In genomic region chr20:29873946-29874345, GRCh38 we compare ENCODE assay signal across 8 cellular contexts.
DNase-seq lines count a peak whose midpoint lies in the region; ATAC-seq and TF ChIP-seq lines count a peak whose summit lies in the region.

No MANE protein-coding gene starts in this region.

- no peak overlapping the region for H3K27ac ChIP-seq in dorsolateral prefrontal cortex

- DNase-seq in NCI-H1417 (lab: John Stamatoyannopoulos, UW), result peak in 2 of 3 experiments; percentile 24 to 43
- DNase-seq in NCI-H1417 treated with DMSO at 0.1 percent for 48 hours (lab: John Stamatoyannopoulos, UW), result no peak
- DNase-seq in NCI-H82 (lab: John Stamatoyannopoulos, UW), result peak; percentile 79
- peak in 7 of 10 donors; percentile 32 to 75 (median 41) for DNase-seq in dorsolateral prefrontal cortex
- peak; percentile 45 for DNase-seq in myocyte (ENCODE audit: low read depth)
- no peak for DNase-seq in activated T-helper 1 cell treated with anti-CD3 and anti-CD28 coated beads, Interleukin-12 subunit alpha, Interleukin-12 subunit beta, Interleukin-2, Interleukin-4 antibody, amounts not matched to agents 30 ng/mL and 10 ng/mL and 1 ng/mL, durations not matched to agents 14 hours and 24 hours and 36 hours (ENCODE audit: low spot score)
- DNase-seq in GF-D8 (lab: John Stamatoyannopoulos, UW), result no peak

- intact Hi-C loops in dorsolateral prefrontal cortex (cut with DNase I), result loop anchor here in 1 of 2 donors (10.0 kb wide), 1 partner anchor 749 kb away; no protein-coding TSS in a partner anchor
- intact Hi-C loops in activated T-helper 1 cell treated with anti-CD3 and anti-CD28 coated beads, Interleukin-12 subunit alpha, Interleukin-12 subunit beta, Interleukin-2, Interleukin-4 antibody, amounts not matched to agents 30 ng/mL and 10 ng/mL and 1 ng/mL, durations not matched to agents 14 hours and 24 hours and 36 hours (cut with micrococcal nuclease), result no loop called here

- H3K4me3 Mint-ChIP-seq in activated T-helper 1 cell treated with anti-CD3 and anti-CD28 coated beads, Interleukin-12 subunit alpha, Interleukin-12 subunit beta, Interleukin-2, Interleukin-4 antibody, amounts not matched to agents 30 ng/mL and 10 ng/mL and 1 ng/mL, durations not matched to agents 14 hours and 24 hours and 36 hours, result no peak overlapping the region

- H3K36me3 Mint-ChIP-seq in activated T-helper 1 cell treated with anti-CD3 and anti-CD28 coated beads, Interleukin-12 subunit alpha, Interleukin-12 subunit beta, Interleukin-2, Interleukin-4 antibody, amounts not matched to agents 30 ng/mL and 10 ng/mL and 1 ng/mL, durations not matched to agents 14 hours and 24 hours and 36 hours (ENCODE audit: low read depth), result peaks cover 7% of the 10 kb centered on the region

- no peak for ATAC-seq in HG03039 (IDR thresholded peaks at IDR 0.05; ENCODE audit: unreplicated experiment)

- H3K27ac Mint-ChIP-seq in activated T-helper 1 cell treated with anti-CD3 and anti-CD28 coated beads, Interleukin-12 subunit alpha, Interleukin-12 subunit beta, Interleukin-2, Interleukin-4 antibody, amounts not matched to agents 30 ng/mL and 10 ng/mL and 1 ng/mL, durations not matched to agents 14 hours and 24 hours and 36 hours, result no peak overlapping the region

- peaks cover 0 to 23% (median 0%) of the 10 kb centered on the region in 45 donors for H3K27me3 ChIP-seq in dorsolateral prefrontal cortex

- H3K27me3 Mint-ChIP-seq in activated T-helper 1 cell treated with anti-CD3 and anti-CD28 coated beads, Interleukin-12 subunit alpha, Interleukin-12 subunit beta, Interleukin-2, Interleukin-4 antibody, amounts not matched to agents 30 ng/mL and 10 ng/mL and 1 ng/mL, durations not matched to agents 14 hours and 24 hours and 36 hours (ENCODE audit: insufficient read depth), result peaks cover 3% of the 10 kb centered on the region

- peaks cover 59% of the 10 kb centered on the region for H3K9me3 Mint-ChIP-seq in activated T-helper 1 cell treated with anti-CD3 and anti-CD28 coated beads, Interleukin-12 subunit alpha, Interleukin-12 subunit beta, Interleukin-2, Interleukin-4 antibody, amounts not matched to agents 30 ng/mL and 10 ng/mL and 1 ng/mL, durations not matched to agents 14 hours and 24 hours and 36 hours

- no peak overlapping the region for H3K4me3 ChIP-seq in dorsolateral prefrontal cortex

- no peaks in the 10 kb centered on the region for H3K4me1 Mint-ChIP-seq in activated T-helper 1 cell treated with anti-CD3 and anti-CD28 coated beads, Interleukin-12 subunit alpha, Interleukin-12 subunit beta, Interleukin-2, Interleukin-4 antibody, amounts not matched to agents 30 ng/mL and 10 ng/mL and 1 ng/mL, durations not matched to agents 14 hours and 24 hours and 36 hours (ENCODE audit: low read depth)

- no peak for TF ChIP-seq CTCF in dorsolateral prefrontal cortex (IDR thresholded peaks at IDR 0.05 in 54 of 56, conservative IDR thresholded peaks at IDR 0.05 in 2 of 56; ENCODE audit: low read depth in 1 of 56, partially characterized antibody in 56 of 56)

Comparison
In these comparisons a context has a peak if more than half of its experiments do, and no peak if none do; other contexts are left out.
1. DNase-seq: peak in NCI-H1417 (2 of 3), NCI-H82 (single experiment), dorsolateral prefrontal cortex (7 of 10) and myocyte (single experiment); none in NCI-H1417 treated with DMSO at 0.1 percent for 48 hours (single experiment), activated T-helper 1 cell treated with anti-CD3 and anti-CD28 coated beads, Interleukin-12 subunit alpha, Interleukin-12 subunit beta, Interleukin-2, Interleukin-4 antibody, amounts not matched to agents 30 ng/mL and 10 ng/mL and 1 ng/mL, durations not matched to agents 14 hours and 24 hours and 36 hours (single experiment) and GF-D8 (single experiment).